In genomic region chr17:50425682-50426471, GRCh38 we compare ENCODE assay signal across 8 cellular contexts. TPM values are rescaled to one million over a fixed set of nuclear protein-coding genes. Genes with fewer than 3 reads are reported as not detected.
A peak's percentile ranks its signal among the peaks of the same experiment; 100 is the strongest.
DNase-seq lines count a peak whose midpoint lies in the region; ATAC-seq, FAIRE-seq and TF ChIP-seq lines count a peak whose summit lies in the region.

Gene ACSF2 (plus strand): TSS chr17:50426218. CDS start chr17:50426262, 44 bp downstream.

- TF ChIP-seq CTCF in D721Med (IDR thresholded peaks at IDR 0.05; ENCODE audit: insufficient read depth, missing control alignments) (no peak), endodermal cell (conservative IDR thresholded peaks at IDR 0.05) (no peak)

- peak within 1 kb of the TSS; percentile 30 for H3K9ac ChIP-seq in endodermal cell (ENCODE audit: extremely low read depth, low read length, poor library complexity, severe bottlenecking)

- 8 to 20% methylated on average over 28 to 70 of the region's 70 CpGs for WGBS in endodermal cell (ENCODE audit: insufficient coverage in 1 of 2, insufficient read length in 1 of 2), 2 experiments
- WGBS in mesodermal cell (ENCODE audit: insufficient coverage in 2 of 2), 2 experiments: 15 to 18% methylated on average over 33 to 37 of the region's 70 CpGs

- no peaks in the 10 kb centered on the region for H3K36me3 Mint-ChIP-seq in endodermal cell (ENCODE audit: low read depth)

- peaks cover 18% of the 10 kb centered on the region for H3K4me1 Mint-ChIP-seq in endodermal cell

- DNase-seq in D721Med (ENCODE audit: insufficient read length, low spot score) (peak; percentile 50), GOT3 (lab: John Stamatoyannopoulos, UW) (peak; percentile 16), NCI-H510A (lab: John Stamatoyannopoulos, UW) (peak; percentile 77), endodermal cell (peak; percentile 92)
- DNase-seq in activated CD8-positive, alpha-beta memory T cell treated with anti-CD3 and anti-CD28 coated beads for 24 hours: peak; percentile 85
- peak; percentile 48 to 55 for DNase-seq in stimulated activated CD8-positive, alpha-beta memory T cell treated with anti-CD3 and anti-CD28 coated beads, Interleukin-2, amount 100 ng/mL, for 1 hour (ENCODE audit: low read depth in 2 of 2)

- FAIRE-seq in D721Med (lab: Jason Lieb, UNC): no peak

- peaks cover 8% of the 10 kb centered on the region for H3K9me3 Mint-ChIP-seq in endodermal cell

- H3K4me1 ChIP-seq in endodermal cell (ENCODE audit: control insufficient read depth, insufficient read depth, low read length): peaks cover 10% of the 10 kb centered on the region
- H3K4me1 ChIP-seq in mesodermal cell (ENCODE audit: control insufficient read depth, insufficient read depth, low read length, poor library complexity, severe bottlenecking): peaks cover 11% of the 10 kb centered on the region

- peak within 1 kb of the TSS; percentile 89 for H3K27ac Mint-ChIP-seq in endodermal cell

- no peaks in the 10 kb centered on the region for H3K36me3 ChIP-seq in endodermal cell (ENCODE audit: control insufficient read depth, insufficient read depth, low read length)
- no peaks in the 10 kb centered on the region for H3K36me3 ChIP-seq in mesodermal cell (ENCODE audit: control insufficient read depth, insufficient read depth, low read length)

- H3K4me3 ChIP-seq in endodermal cell (ENCODE audit: low read length): peak within 1 kb of the TSS; percentile 89
- peak within 1 kb of the TSS; percentile 62 for H3K4me3 ChIP-seq in mesodermal cell (ENCODE audit: extremely low read depth, insufficient read depth, low read length, poor library complexity, severe bottlenecking)

- no peak for ATAC-seq in GM21737 (IDR thresholded peaks at IDR 0.05; ENCODE audit: unreplicated experiment)

- H3K9me3 ChIP-seq in endodermal cell (ENCODE audit: control insufficient read depth, low read length) (no peaks in the 10 kb centered on the region), mesodermal cell (ENCODE audit: control insufficient read depth, low read length) (no peaks in the 10 kb centered on the region)

- H3K27me3 Mint-ChIP-seq in endodermal cell (ENCODE audit: insufficient read depth): peaks cover 2% of the 10 kb centered on the region

- H3K27me3 ChIP-seq in endodermal cell (ENCODE audit: control insufficient read depth, insufficient read depth, low read length, poor library complexity, severe bottlenecking): no peaks in the 10 kb centered on the region

- H3K4me3 Mint-ChIP-seq in endodermal cell: peak within 1 kb of the TSS; percentile 70

- H3K27ac ChIP-seq in endodermal cell (ENCODE audit: low read depth, low read length) (peak within 1 kb of the TSS; percentile 47), mesodermal cell (ENCODE audit: low read depth, low read length, severe bottlenecking) (peak within 1 kb of the TSS; percentile 67)

RNA-seq across cellular contexts. Expression of gene ACSF2, which starts in this region (rescaled TPM):
- 10 to 100 TPM; 61.7 to 76.5 TPM for total RNA-seq in endodermal cell
- polyA plus RNA-seq in endodermal cell (2013, experiment 1 of 2): 35.1 TPM
- polyA plus RNA-seq in endodermal cell (2013, experiment 2 of 2): 33.2 TPM
- 39.8 TPM for polyA plus RNA-seq in mesodermal cell (2013, experiment 1 of 2)
- polyA plus RNA-seq in mesodermal cell (2013, experiment 2 of 2): 35.2 TPM

Comparison
In these comparisons a context has a peak if more than half of its experiments do, and no peak if none do; other contexts are left out.
1. DNase-seq: peak in every context shown above with its lines; median percentile 92 in endodermal cell; 85 in activated CD8-positive, alpha-beta memory T cell treated with anti-CD3 and anti-CD28 coated beads for 24 hours; 77 in NCI-H510A; 52 in stimulated activated CD8-positive, alpha-beta memory T cell treated with anti-CD3 and anti-CD28 coated beads, Interleukin-2, amount 100 ng/mL, for 1 hour; 50 in D721Med; 16 in GOT3.